ENCODE assay signal across 8 cellular contexts in the genomic region with DNA sequence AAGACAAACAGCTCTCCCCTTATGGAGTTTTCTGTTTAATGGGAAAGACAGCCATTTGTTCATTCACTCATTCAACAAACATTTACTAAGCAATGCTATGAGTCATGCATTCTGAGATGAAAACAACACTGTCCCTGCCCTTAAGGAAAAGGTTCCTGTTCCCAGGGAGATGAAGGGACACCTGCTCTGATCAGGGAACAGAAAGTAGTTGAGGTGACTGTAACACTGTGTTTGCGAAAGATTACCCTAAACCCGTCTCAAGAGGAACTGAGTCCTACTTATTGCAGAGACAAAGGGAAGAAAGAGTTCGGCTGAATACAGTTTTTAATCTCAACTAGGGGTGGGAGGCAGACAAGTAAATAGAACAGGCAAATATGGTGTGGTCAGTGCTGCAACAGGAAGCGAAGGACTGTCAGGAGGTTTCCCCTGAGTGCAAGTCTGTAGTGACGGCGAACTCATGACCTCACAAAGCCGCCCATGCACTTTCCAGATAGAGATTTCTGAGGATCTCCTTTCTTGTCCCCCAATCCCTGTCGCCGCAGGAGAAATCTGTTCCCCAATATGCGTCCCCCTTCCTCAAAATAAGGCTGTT. TPM values are rescaled to one million over a fixed set of nuclear protein-coding genes. Genes with fewer than 3 reads are reported as not detected.
DNase-seq lines count a peak whose midpoint lies in the region; ATAC-seq, FAIRE-seq and TF ChIP-seq lines count a peak whose summit lies in the region.

No MANE protein-coding gene starts in this region.

- H3K36me3 ChIP-seq in astrocyte (ENCODE audit: insufficient read depth, low read length), result no peaks in the 10 kb centered on the region
- H3K36me3 ChIP-seq in skeletal muscle satellite cell (ENCODE audit: insufficient read depth, low read length), result no peaks in the 10 kb centered on the region

- peak overlapping the region; percentile 99 for H3K27ac Mint-ChIP-seq in astrocyte (ENCODE audit: unreplicated experiment)

- H3K36me3 Mint-ChIP-seq in astrocyte (ENCODE audit: low read depth, unreplicated experiment), result peaks cover 2% of the 10 kb centered on the region

- H3K4me2 ChIP-seq in astrocyte (ENCODE audit: low read length), result peak overlapping the region; percentile 88
- peak overlapping the region; percentile 81 for H3K4me2 ChIP-seq in skeletal muscle satellite cell (ENCODE audit: low read length)

- no peaks in the 10 kb centered on the region for H3K27me3 ChIP-seq in astrocyte (ENCODE audit: insufficient read depth, low read length)
- no peaks in the 10 kb centered on the region for H3K27me3 ChIP-seq in skeletal muscle satellite cell (ENCODE audit: control insufficient read depth, insufficient read depth, low read length)

- H3K4me3 Mint-ChIP-seq in astrocyte (ENCODE audit: unreplicated experiment), result peak overlapping the region; percentile 97

- peak overlapping the region; percentile 85 for H3K27ac ChIP-seq in astrocyte (ENCODE audit: low read depth, low read length)

- TF ChIP-seq POLR2A in GM12892 (IDR thresholded peaks at IDR 0.05; ENCODE audit: low read depth, low read length), result no peak

- H3K4me3 ChIP-seq in astrocyte (ENCODE audit: insufficient read depth, low read depth, low read length), result peak overlapping the region; percentile 86
- H3K4me3 ChIP-seq in iPS-11a (ENCODE audit: low read depth, low read length), result peak overlapping the region; percentile 91
- H3K4me3 ChIP-seq in skeletal muscle satellite cell (ENCODE audit: low read length), result peak overlapping the region; percentile 88

- no peaks in the 10 kb centered on the region for H3K9me3 Mint-ChIP-seq in astrocyte (ENCODE audit: unreplicated experiment)

- H3K9ac ChIP-seq in astrocyte (ENCODE audit: low read length) (peak overlapping the region; percentile 96), skeletal muscle satellite cell (ENCODE audit: low read depth, low read length) (peak overlapping the region; percentile 97)

- peaks cover 45% of the 10 kb centered on the region for H4K20me1 ChIP-seq in astrocyte (ENCODE audit: insufficient read depth, low read length)

- H3K79me2 ChIP-seq in astrocyte (ENCODE audit: insufficient read depth, low read length), result peaks cover 57% of the 10 kb centered on the region

- no peaks in the 10 kb centered on the region for H3K27me3 Mint-ChIP-seq in astrocyte (ENCODE audit: low read depth, unreplicated experiment)

- peak; percentile 47 for ATAC-seq in HG02870 (IDR thresholded peaks at IDR 0.05; ENCODE audit: unreplicated experiment)

- FAIRE-seq in GM12892 (lab: Jason Lieb, UNC) (peak; percentile 63), astrocyte (lab: Jason Lieb, UNC) (peak; percentile 56)

- peaks cover 17% of the 10 kb centered on the region for H3K4me1 ChIP-seq in astrocyte (ENCODE audit: insufficient read depth, low read length)
- H3K4me1 ChIP-seq in skeletal muscle satellite cell (ENCODE audit: control insufficient read depth, insufficient read depth, low read length), result peaks cover 16% of the 10 kb centered on the region

- peaks cover 10% of the 10 kb centered on the region for H3K4me1 Mint-ChIP-seq in astrocyte (ENCODE audit: low read depth, unreplicated experiment)

- H2AFZ ChIP-seq in astrocyte (ENCODE audit: low read depth, low read length), result peak overlapping the region; percentile 100

- H3K9me3 ChIP-seq in astrocyte (ENCODE audit: insufficient read depth, low read depth, low read length), result no peaks in the 10 kb centered on the region
- no peaks in the 10 kb centered on the region for H3K9me3 ChIP-seq in skeletal muscle satellite cell (replicated peaks; ENCODE audit: low read length)

- no peak for TF ChIP-seq CTCF in astrocyte (IDR thresholded peaks at IDR 0.05; ENCODE audit: insufficient read depth, low read depth, low read length)

- peak; percentile 18 for DNase-seq in GM12892 (ENCODE audit: insufficient read length)
- DNase-seq in OCI-M1 (lab: John Stamatoyannopoulos, UW), result peak; percentile 48
- peak; percentile 55 for DNase-seq in astrocyte (ENCODE audit: low read depth)
- DNase-seq in cerebellar nuclear complex (lab: John Stamatoyannopoulos, UW), result no peak
- no peak for DNase-seq in central memory CD4-positive, alpha-beta T cell

RNA-seq across cellular contexts. Expression of gene STX18, which starts 0.7 kb away (rescaled TPM):
- polyA plus RNA-seq in GM12892 (2012; ENCODE audit: missing spikeins), result 21.8 TPM
- total RNA-seq in astrocyte, result 24.0 and 30.6 TPM in 2 replicates
- total RNA-seq in skeletal muscle satellite cell (2012; rRNA removed), result 21.0 and 27.6 TPM in 2 replicates

Comparison
In these comparisons a context has a peak if more than half of its experiments do, and no peak if none do; other contexts are left out.
1. DNase-seq: peak in GM12892 (single experiment), OCI-M1 (single experiment) and astrocyte (single experiment); none in cerebellar nuclear complex (0 of 2) and central memory CD4-positive, alpha-beta T cell (single experiment).
2. Peak in every context shown above with its lines, with median percentiles within 50 percentile points of each other: H3K4me3 ChIP-seq.